In genomic region chrX:118503260-118504041, GRCh38 we compare ENCODE assay signal across 1 cellular context.
TF ChIP-seq lines count a peak whose summit lies in the region.

No MANE protein-coding gene starts in this region.

TF ChIP-seq in K562, 482 proteins besides CTCF, POLR2A, EP300 and RAD21 (continued from another document and continues in another):
- TF ChIP-seq, protein P1, sequence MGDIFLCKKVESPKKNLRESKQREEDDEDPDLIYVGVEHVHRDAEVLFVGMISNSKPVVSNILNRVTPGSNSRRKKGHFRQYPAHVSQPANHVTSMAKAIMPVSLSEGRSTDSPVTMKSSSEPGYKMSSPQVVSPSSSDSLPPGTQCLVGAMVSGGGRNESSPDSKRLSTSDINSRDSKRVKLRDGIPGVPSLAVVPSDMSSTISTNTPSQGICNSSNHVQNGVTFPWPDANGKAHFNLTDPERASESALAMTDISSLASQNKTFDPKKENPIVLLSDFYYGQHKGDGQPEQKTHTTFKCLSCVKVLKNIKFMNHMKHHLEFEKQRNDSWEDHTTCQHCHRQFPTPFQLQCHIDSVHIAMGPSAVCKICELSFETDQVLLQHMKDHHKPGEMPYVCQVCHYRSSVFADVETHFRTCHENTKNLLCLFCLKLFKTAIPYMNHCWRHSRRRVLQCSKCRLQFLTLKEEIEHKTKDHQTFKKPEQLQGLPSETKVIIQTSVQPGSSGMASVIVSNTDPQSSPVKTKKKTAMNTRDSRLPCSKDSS (IDR thresholded peaks at IDR 0.05; ENCODE audit: low read depth, partially characterized antibody), result no peak
- TF ChIP-seq ZFPM2 (CRISPR knock-in tag; IDR thresholded peaks at IDR 0.05) (no peak), XRCC4 (IDR thresholded peaks at IDR 0.05; ENCODE audit: extremely low read depth, insufficient read depth, insufficient read length) (no peak), KDM1A (IDR thresholded peaks at IDR 0.05) (peak in 1 of 2 experiments; percentile 50; a peak in 2 of 4 replicates), ZNF668 (CRISPR knock-in tag; IDR thresholded peaks at IDR 0.05) (no peak), RFX5 (IDR thresholded peaks at IDR 0.05; ENCODE audit: low read depth, low read length) (no peak), RHOXF2B (CRISPR knock-in tag; conservative IDR thresholded peaks at IDR 0.05) (no peak), HIVEP1 (CRISPR knock-in tag; IDR thresholded peaks at IDR 0.05) (no peak), ZNF395 (CRISPR knock-in tag; IDR thresholded peaks at IDR 0.05) (no peak), PCBP2 (IDR thresholded peaks at IDR 0.05; ENCODE audit: low read depth, low read length, poor library complexity, severe bottlenecking) (no peak), MCM7 (IDR thresholded peaks at IDR 0.05) (no peak), MTA3 (IDR thresholded peaks at IDR 0.05; ENCODE audit: borderline replicate concordance) (no peak), ESRRB (CRISPR knock-in tag; IDR thresholded peaks at IDR 0.05; ENCODE audit: borderline replicate concordance) (no peak), TFAP4 (CRISPR knock-in tag; IDR thresholded peaks at IDR 0.05; ENCODE audit: borderline replicate concordance) (no peak), EP400 (IDR thresholded peaks at IDR 0.05) (0 out of 2 replicates have a peak, but pooled peaks have one; percentile 23), RBBP5 (IDR thresholded peaks at IDR 0.05; ENCODE audit: borderline replicate concordance, insufficient read depth, low read length, poor library complexity, severe bottlenecking) (peak; percentile 19), SLC30A9 (CRISPR knock-in tag; IDR thresholded peaks at IDR 0.05) (no peak), SMARCA4 (IDR thresholded peaks at IDR 0.05) (peak; percentile 69), ZNF75A (CRISPR knock-in tag; IDR thresholded peaks at IDR 0.05) (no peak), BRF1 (IDR thresholded peaks at IDR 0.05; ENCODE audit: borderline replicate concordance, extremely low read depth, insufficient read length) (no peak), LEF1 (IDR thresholded peaks at IDR 0.05) (no peak), SIRT6 (IDR thresholded peaks at IDR 0.05; ENCODE audit: low read depth, low read length) (no peak), ZNF586 (CRISPR knock-in tag; conservative IDR thresholded peaks at IDR 0.05) (no peak), NFIC (IDR thresholded peaks at IDR 0.05) (no peak), AFF1 (IDR thresholded peaks at IDR 0.05; ENCODE audit: low read depth in 1 of 2, partially characterized antibody in 2 of 2) (peak in 1 of 2 experiments; percentile 26), ZBTB49 (CRISPR knock-in tag; IDR thresholded peaks at IDR 0.05; ENCODE audit: borderline replicate concordance) (no peak), ZNF41 (CRISPR knock-in tag; conservative IDR thresholded peaks at IDR 0.05) (no peak), ZNF282 (CRISPR knock-in tag; IDR thresholded peaks at IDR 0.05) (no peak), HMG20B (CRISPR knock-in tag; IDR thresholded peaks at IDR 0.05) (no peak), MXI1 (IDR thresholded peaks at IDR 0.05; ENCODE audit: low read depth, low read length) (no peak), FOXJ3 (CRISPR knock-in tag; IDR thresholded peaks at IDR 0.05) (no peak), ZNF121 (CRISPR knock-in tag; conservative IDR thresholded peaks at IDR 0.05) (no peak), ZC3H4 (CRISPR knock-in tag; IDR thresholded peaks at IDR 0.05; ENCODE audit: borderline replicate concordance) (no peak), MEF2A (IDR thresholded peaks at IDR 0.05; ENCODE audit: control insufficient read depth, low read depth, low read length) (no peak), RB1 (IDR thresholded peaks at IDR 0.05; ENCODE audit: low read depth) (no peak), ZNF764 (CRISPR knock-in tag; IDR thresholded peaks at IDR 0.05; ENCODE audit: low read depth) (no peak), FOXK2 (conservative IDR thresholded peaks at IDR 0.05 in 1 of 2, IDR thresholded peaks at IDR 0.05 in 1 of 2; ENCODE audit: low read depth in 2 of 2) (peak in 1 of 2 experiments; percentile 37; a peak in 1 of 4 replicates), RBM14 (IDR thresholded peaks at IDR 0.05; ENCODE audit: borderline replicate concordance, insufficient read depth, low read depth, low read length) (no peak), FOXJ2 (tag; IDR thresholded peaks at IDR 0.05) (no peak), EZH2 (IDR thresholded peaks at IDR 0.05; ENCODE audit: borderline replicate concordance, low read depth, low read length) (no peak), SOX6 (IDR thresholded peaks at IDR 0.05) (peak; percentile 57; the same call in 1 of the 2 replicates), THRAP3 (IDR thresholded peaks at IDR 0.05; ENCODE audit: borderline replicate concordance) (no peak), EWSR1 (IDR thresholded peaks at IDR 0.05; ENCODE audit: borderline replicate concordance, low read depth, partially characterized antibody) (no peak), SPI1 (IDR thresholded peaks at IDR 0.05; ENCODE audit: borderline replicate concordance, low read depth, low read length) (peak; percentile 86), GTF2F1 (IDR thresholded peaks at IDR 0.05; ENCODE audit: low read depth, low read length) (no peak), FOSL1 (tag; conservative IDR thresholded peaks at IDR 0.05) (no peak), SMARCE1 (IDR thresholded peaks at IDR 0.05) (peak; percentile 48; the same call in 1 of the 2 replicates), PRPF4 (IDR thresholded peaks at IDR 0.05; ENCODE audit: insufficient read depth, low read depth, low read length, poor library complexity, severe bottlenecking) (no peak), ESRRA (IDR thresholded peaks at IDR 0.05; ENCODE audit: borderline replicate concordance, low read depth) (no peak), ATF3 (IDR thresholded peaks at IDR 0.05) (no peak), ATF3 (CRISPR knock-in tag; conservative IDR thresholded peaks at IDR 0.05) (no peak), TCF3 (CRISPR knock-in tag; IDR thresholded peaks at IDR 0.05) (no peak), BMI1 (IDR thresholded peaks at IDR 0.05; ENCODE audit: low read length) (no peak), ETV6 (IDR thresholded peaks at IDR 0.05; ENCODE audit: borderline replicate concordance in 1 of 2, low read depth in 2 of 2, low read length in 1 of 2) (peak in 1 of 2 experiments; percentile 56; a peak in 2 of 4 replicates), ETV6 (CRISPR knock-in tag; IDR thresholded peaks at IDR 0.05; ENCODE audit: borderline replicate concordance) (no peak), ARID1B (IDR thresholded peaks at IDR 0.05) (peak; percentile 51), CCAR2 (IDR thresholded peaks at IDR 0.05; ENCODE audit: low read depth, low read length) (no peak), SNRNP70 (optimal IDR thresholded peaks at IDR 0.05; ENCODE audit: low read depth, low read length) (no peak), NFRKB (IDR thresholded peaks at IDR 0.05; ENCODE audit: low read depth) (peak; percentile 84)
- TF ChIP-seq, protein P2, sequence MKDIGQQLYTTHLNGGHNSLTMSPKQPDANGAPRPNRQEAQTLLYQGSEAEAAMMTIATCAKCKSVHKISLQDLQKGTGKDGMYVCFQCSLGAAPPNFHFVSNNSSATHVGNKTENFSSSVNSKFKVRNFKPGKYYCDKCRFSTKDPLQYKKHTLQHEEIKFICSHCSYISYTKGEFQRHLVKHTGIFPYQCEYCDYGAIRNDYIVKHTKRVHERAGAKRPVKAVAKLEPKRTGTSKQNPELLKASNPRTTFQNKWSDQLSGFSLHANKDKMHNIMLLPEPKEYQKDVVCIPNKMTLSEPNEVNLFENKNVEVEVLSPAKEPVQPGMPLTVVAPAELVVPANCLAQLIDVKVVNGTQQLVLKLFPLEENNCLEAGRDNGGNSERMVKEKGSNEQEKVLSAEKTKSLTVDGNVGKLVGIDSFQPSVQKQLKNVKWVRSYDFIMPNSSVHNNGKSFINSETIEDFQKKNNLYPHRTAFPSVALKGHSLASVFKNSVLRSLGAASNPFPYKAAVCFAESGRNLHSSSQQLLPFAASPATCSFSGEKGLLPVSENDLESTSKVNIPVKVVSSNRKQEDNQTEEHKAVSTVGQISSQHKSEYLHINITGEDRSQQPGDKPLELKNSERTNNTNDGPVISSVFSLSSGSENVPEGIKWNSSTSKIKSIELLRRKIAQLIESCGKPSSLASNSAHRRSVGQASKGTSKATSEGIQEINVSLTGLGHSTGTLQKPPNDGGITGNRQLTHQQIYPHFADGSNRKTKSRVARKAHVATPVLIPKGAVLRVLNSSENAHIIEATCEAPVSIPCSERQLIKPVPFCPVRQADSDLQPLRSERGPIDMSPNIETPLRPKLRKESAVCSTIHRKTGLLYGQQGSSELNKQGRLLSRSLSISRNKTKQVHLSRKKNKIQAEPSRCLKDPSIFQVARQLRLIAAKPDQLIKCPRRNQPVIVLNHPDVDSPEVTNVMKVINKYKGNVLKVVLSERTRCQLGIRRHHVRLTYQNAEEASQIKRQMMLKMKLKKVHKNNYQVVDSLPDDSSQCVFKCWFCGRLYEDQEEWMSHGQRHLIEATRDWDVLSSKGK (CRISPR knock-in tag; IDR thresholded peaks at IDR 0.05), result no peak
